In the genomic region with DNA sequence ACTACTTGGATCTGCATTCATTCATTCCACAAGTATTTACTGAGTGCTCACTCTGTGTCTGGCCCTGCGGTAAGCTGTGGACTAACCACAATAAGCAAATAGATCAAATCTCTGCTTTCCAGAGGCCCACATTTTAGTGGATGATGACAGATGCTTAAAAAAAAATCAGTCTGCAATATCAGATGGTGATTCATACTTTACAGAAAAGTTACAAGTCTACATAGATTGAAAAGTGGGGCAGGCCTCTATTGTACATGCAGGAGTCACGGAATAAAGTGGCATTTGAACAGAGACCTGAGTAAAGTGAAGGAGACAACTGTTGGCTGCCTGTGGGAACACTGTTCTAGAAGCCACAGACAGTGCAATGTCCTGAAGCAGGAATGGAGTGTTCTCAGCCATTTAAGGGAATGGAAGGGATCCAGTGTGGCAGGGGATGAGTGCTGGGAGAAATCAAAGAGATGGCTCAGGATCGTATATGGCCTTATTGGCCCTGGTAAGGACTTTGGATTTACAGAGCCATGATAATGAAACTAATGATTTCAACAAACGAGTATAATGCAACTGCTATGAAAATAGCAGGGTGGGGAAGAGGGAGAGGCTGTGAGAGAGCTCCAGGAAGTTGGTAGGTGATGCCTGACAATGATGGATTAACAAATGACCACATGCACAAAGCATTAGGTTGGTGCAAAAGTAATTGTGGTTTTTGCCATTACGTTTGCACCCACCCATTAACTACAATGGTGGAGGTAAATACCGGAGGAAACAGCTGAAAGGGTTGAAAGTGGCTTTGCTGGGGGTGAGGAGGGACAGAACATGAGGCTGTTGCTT, we compare ENCODE assay signal across 1 cellular context.
TF ChIP-seq lines count a peak whose summit lies in the region.

No MANE protein-coding gene starts in this region.

TF ChIP-seq in K562, 482 proteins besides CTCF, POLR2A, EP300 and RAD21 (continued from another document):
- TF ChIP-seq HNRNPLL (IDR thresholded peaks at IDR 0.05; ENCODE audit: low read depth, low read length, poor library complexity, severe bottlenecking) (no peak), GTF2E2 (tag; IDR thresholded peaks at IDR 0.05) (0 out of 2 replicates have a peak, but pooled peaks have one; percentile 47), CSDE1 (IDR thresholded peaks at IDR 0.05) (no peak), NBN (IDR thresholded peaks at IDR 0.05; ENCODE audit: low read depth) (no peak), JUND (IDR thresholded peaks at IDR 0.05; ENCODE audit: borderline replicate concordance, low read depth, low read length) (peak; percentile 70; the same call in 1 of the 2 replicates), JUND (tag; IDR thresholded peaks at IDR 0.05; ENCODE audit: borderline replicate concordance, low read depth, low read length) (peak; percentile 71; the same call in 1 of the 3 replicates), MTF1 (CRISPR knock-in tag; IDR thresholded peaks at IDR 0.05; ENCODE audit: borderline replicate concordance) (no peak), ZFX (CRISPR knock-in tag; IDR thresholded peaks at IDR 0.05) (no peak)
- TF ChIP-seq, protein P1, sequence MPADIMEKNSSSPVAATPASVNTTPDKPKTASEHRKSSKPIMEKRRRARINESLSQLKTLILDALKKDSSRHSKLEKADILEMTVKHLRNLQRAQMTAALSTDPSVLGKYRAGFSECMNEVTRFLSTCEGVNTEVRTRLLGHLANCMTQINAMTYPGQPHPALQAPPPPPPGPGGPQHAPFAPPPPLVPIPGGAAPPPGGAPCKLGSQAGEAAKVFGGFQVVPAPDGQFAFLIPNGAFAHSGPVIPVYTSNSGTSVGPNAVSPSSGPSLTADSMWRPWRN (IDR thresholded peaks at IDR 0.05; ENCODE audit: low read depth), result peak; percentile 94
- TF ChIP-seq, protein P2, sequence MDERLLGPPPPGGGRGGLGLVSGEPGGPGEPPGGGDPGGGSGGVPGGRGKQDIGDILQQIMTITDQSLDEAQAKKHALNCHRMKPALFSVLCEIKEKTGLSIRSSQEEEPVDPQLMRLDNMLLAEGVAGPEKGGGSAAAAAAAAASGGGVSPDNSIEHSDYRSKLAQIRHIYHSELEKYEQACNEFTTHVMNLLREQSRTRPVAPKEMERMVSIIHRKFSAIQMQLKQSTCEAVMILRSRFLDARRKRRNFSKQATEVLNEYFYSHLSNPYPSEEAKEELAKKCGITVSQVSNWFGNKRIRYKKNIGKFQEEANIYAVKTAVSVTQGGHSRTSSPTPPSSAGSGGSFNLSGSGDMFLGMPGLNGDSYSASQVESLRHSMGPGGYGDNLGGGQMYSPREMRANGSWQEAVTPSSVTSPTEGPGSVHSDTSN (CRISPR knock-in tag; IDR thresholded peaks at IDR 0.05; ENCODE audit: low read depth), result no peak
- TF ChIP-seq, protein P2 (tag; conservative IDR thresholded peaks at IDR 0.05; ENCODE audit: low read depth), result peak; percentile 69
